In the genomic region with DNA sequence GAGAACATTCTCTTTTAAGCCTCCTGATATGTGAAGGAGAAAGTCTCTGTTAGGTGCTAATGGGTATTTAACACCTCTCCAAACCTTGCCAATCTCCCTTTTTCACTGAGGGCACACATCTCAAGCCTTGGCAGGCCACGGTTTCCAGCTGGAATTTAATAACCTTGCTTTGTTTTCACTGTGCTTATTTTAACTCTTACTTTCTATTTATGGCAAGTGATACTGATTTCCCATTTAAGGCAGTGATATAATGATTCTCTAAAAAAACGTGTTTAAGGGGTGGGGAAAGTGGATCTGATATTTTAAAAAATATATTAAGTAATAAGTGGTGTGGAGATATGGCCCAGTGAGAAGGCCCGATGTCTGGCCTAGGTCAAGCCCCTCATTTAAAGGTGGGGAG, we compare ENCODE assay signal across 1 cellular context.
TF ChIP-seq lines count a peak whose summit lies in the region.

No MANE protein-coding gene starts in this region.

TF ChIP-seq in GM23338, 12 proteins besides CTCF, POLR2A, EP300 and RAD21 (continued from another document):
- TF ChIP-seq, protein P1, sequence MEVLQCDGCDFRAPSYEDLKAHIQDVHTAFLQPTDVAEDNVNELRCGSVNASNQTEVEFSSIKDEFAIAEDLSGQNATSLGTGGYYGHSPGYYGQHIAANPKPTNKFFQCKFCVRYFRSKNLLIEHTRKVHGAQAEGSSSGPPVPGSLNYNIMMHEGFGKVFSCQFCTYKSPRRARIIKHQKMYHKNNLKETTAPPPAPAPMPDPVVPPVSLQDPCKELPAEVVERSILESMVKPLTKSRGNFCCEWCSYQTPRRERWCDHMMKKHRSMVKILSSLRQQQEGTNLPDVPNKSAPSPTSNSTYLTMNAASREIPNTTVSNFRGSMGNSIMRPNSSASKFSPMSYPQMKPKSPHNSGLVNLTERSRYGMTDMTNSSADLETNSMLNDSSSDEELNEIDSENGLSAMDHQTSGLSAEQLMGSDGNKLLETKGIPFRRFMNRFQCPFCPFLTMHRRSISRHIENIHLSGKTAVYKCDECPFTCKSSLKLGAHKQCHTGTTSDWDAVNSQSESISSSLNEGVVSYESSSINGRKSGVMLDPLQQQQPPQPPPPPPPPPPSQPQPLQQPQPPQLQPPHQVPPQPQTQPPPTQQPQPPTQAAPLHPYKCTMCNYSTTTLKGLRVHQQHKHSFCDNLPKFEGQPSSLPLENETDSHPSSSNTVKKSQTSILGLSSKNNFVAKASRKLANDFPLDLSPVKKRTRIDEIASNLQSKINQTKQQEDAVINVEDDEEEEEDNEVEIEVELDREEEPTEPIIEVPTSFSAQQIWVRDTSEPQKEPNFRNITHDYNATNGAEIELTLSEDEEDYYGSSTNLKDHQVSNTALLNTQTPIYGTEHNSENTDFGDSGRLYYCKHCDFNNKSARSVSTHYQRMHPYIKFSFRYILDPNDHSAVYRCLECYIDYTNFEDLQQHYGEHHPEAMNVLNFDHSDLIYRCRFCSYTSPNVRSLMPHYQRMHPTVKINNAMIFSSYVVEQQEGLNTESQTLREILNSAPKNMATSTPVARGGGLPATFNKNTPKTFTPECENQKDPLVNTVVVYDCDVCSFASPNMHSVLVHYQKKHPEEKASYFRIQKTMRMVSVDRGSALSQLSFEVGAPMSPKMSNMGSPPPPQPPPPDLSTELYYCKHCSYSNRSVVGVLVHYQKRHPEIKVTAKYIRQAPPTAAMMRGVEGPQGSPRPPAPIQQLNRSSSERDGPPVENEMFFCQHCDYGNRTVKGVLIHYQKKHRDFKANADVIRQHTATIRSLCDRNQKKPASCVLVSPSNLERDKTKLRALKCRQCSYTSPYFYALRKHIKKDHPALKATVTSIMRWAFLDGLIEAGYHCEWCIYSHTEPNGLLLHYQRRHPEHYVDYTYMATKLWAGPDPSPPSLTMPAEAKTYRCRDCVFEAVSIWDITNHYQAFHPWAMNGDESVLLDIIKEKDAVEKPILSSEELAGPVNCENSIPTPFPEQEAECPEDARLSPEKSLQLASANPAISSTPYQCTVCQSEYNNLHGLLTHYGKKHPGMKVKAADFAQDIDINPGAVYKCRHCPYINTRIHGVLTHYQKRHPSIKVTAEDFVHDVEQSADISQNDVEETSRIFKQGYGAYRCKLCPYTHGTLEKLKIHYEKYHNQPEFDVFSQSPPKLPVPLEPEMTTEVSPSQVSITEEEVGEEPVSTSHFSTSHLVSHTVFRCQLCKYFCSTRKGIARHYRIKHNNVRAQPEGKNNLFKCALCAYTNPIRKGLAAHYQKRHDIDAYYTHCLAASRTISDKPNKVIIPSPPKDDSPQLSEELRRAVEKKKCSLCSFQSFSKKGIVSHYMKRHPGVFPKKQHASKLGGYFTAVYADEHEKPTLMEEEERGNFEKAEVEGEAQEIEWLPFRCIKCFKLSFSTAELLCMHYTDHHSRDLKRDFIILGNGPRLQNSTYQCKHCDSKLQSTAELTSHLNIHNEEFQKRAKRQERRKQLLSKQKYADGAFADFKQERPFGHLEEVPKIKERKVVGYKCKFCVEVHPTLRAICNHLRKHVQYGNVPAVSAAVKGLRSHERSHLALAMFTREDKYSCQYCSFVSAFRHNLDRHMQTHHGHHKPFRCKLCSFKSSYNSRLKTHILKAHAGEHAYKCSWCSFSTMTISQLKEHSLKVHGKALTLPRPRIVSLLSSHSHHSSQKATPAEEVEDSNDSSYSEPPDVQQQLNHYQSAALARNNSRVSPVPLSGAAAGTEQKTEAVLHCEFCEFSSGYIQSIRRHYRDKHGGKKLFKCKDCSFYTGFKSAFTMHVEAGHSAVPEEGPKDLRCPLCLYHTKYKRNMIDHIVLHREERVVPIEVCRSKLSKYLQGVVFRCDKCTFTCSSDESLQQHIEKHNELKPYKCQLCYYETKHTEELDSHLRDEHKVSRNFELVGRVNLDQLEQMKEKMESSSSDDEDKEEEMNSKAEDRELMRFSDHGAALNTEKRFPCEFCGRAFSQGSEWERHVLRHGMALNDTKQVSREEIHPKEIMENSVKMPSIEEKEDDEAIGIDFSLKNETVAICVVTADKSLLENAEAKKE (CRISPR knock-in tag; IDR thresholded peaks at IDR 0.05): no peak
- TF ChIP-seq EZH2phosphoT487 (IDR thresholded peaks at IDR 0.05; ENCODE audit: unreplicated experiment): no peak
- TF ChIP-seq, protein P2, sequence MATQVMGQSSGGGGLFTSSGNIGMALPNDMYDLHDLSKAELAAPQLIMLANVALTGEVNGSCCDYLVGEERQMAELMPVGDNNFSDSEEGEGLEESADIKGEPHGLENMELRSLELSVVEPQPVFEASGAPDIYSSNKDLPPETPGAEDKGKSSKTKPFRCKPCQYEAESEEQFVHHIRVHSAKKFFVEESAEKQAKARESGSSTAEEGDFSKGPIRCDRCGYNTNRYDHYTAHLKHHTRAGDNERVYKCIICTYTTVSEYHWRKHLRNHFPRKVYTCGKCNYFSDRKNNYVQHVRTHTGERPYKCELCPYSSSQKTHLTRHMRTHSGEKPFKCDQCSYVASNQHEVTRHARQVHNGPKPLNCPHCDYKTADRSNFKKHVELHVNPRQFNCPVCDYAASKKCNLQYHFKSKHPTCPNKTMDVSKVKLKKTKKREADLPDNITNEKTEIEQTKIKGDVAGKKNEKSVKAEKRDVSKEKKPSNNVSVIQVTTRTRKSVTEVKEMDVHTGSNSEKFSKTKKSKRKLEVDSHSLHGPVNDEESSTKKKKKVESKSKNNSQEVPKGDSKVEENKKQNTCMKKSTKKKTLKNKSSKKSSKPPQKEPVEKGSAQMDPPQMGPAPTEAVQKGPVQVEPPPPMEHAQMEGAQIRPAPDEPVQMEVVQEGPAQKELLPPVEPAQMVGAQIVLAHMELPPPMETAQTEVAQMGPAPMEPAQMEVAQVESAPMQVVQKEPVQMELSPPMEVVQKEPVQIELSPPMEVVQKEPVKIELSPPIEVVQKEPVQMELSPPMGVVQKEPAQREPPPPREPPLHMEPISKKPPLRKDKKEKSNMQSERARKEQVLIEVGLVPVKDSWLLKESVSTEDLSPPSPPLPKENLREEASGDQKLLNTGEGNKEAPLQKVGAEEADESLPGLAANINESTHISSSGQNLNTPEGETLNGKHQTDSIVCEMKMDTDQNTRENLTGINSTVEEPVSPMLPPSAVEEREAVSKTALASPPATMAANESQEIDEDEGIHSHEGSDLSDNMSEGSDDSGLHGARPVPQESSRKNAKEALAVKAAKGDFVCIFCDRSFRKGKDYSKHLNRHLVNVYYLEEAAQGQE (IDR thresholded peaks at IDR 0.05; ENCODE audit: unreplicated experiment): no peak
- no peak for TF ChIP-seq POLR2AphosphoS5 (IDR thresholded peaks at IDR 0.05; ENCODE audit: low read depth)
- TF ChIP-seq, protein P3, sequence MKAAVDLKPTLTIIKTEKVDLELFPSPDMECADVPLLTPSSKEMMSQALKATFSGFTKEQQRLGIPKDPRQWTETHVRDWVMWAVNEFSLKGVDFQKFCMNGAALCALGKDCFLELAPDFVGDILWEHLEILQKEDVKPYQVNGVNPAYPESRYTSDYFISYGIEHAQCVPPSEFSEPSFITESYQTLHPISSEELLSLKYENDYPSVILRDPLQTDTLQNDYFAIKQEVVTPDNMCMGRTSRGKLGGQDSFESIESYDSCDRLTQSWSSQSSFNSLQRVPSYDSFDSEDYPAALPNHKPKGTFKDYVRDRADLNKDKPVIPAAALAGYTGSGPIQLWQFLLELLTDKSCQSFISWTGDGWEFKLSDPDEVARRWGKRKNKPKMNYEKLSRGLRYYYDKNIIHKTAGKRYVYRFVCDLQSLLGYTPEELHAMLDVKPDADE (IDR thresholded peaks at IDR 0.05): no peak
- TF ChIP-seq EZH2 (IDR thresholded peaks at IDR 0.05; ENCODE audit: low read depth, unreplicated experiment): no peak
- no peak for TF ChIP-seq ZNF331 (CRISPR knock-in tag; IDR thresholded peaks at IDR 0.05; ENCODE audit: low read depth)
